ENCODE assay signal across 2 cellular contexts in genomic region chr11:125214466-125215204, GRCh38.
TF ChIP-seq lines count a peak whose summit lies in the region.

No MANE protein-coding gene starts in this region.

TF ChIP-seq in liver, 16 proteins besides CTCF, POLR2A, EP300 and RAD21:
- TF ChIP-seq NR2F2 (IDR thresholded peaks at IDR 0.05) = no peak
- peak; percentile 15 for TF ChIP-seq SP1 (IDR thresholded peaks at IDR 0.05)

TF ChIP-seq in HepG2, 621 proteins besides CTCF, POLR2A, EP300 and RAD21:
- TF ChIP-seq NFATC3 (CRISPR knock-in tag; IDR thresholded peaks at IDR 0.05) = no peak
- TF ChIP-seq ZNF33B (CRISPR knock-in tag; IDR thresholded peaks at IDR 0.05) = no peak
- no peak for TF ChIP-seq ZNF383 (CRISPR knock-in tag; IDR thresholded peaks at IDR 0.05; ENCODE audit: borderline replicate concordance)
- TF ChIP-seq, protein P1, sequence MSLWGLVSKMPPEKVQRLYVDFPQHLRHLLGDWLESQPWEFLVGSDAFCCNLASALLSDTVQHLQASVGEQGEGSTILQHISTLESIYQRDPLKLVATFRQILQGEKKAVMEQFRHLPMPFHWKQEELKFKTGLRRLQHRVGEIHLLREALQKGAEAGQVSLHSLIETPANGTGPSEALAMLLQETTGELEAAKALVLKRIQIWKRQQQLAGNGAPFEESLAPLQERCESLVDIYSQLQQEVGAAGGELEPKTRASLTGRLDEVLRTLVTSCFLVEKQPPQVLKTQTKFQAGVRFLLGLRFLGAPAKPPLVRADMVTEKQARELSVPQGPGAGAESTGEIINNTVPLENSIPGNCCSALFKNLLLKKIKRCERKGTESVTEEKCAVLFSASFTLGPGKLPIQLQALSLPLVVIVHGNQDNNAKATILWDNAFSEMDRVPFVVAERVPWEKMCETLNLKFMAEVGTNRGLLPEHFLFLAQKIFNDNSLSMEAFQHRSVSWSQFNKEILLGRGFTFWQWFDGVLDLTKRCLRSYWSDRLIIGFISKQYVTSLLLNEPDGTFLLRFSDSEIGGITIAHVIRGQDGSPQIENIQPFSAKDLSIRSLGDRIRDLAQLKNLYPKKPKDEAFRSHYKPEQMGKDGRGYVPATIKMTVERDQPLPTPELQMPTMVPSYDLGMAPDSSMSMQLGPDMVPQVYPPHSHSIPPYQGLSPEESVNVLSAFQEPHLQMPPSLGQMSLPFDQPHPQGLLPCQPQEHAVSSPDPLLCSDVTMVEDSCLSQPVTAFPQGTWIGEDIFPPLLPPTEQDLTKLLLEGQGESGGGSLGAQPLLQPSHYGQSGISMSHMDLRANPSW (CRISPR knock-in tag; IDR thresholded peaks at IDR 0.05; ENCODE audit: borderline replicate concordance) = no peak
- TF ChIP-seq RFXAP (CRISPR knock-in tag; IDR thresholded peaks at IDR 0.05; ENCODE audit: borderline replicate concordance) = no peak
- no peak for TF ChIP-seq ZNF350 (CRISPR knock-in tag; IDR thresholded peaks at IDR 0.05; ENCODE audit: borderline replicate concordance, low read depth)
- TF ChIP-seq, protein P2, sequence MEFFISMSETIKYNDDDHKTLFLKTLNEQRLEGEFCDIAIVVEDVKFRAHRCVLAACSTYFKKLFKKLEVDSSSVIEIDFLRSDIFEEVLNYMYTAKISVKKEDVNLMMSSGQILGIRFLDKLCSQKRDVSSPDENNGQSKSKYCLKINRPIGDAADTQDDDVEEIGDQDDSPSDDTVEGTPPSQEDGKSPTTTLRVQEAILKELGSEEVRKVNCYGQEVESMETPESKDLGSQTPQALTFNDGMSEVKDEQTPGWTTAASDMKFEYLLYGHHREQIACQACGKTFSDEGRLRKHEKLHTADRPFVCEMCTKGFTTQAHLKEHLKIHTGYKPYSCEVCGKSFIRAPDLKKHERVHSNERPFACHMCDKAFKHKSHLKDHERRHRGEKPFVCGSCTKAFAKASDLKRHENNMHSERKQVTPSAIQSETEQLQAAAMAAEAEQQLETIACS (CRISPR knock-in tag; IDR thresholded peaks at IDR 0.05) = no peak
- no peak for TF ChIP-seq ZNF749 (CRISPR knock-in tag; IDR thresholded peaks at IDR 0.05; ENCODE audit: borderline replicate concordance)
- TF ChIP-seq ZNF446 (CRISPR knock-in tag; IDR thresholded peaks at IDR 0.05) = no peak
- no peak for TF ChIP-seq ZC3H4 (CRISPR knock-in tag; IDR thresholded peaks at IDR 0.05; ENCODE audit: borderline replicate concordance)
- no peak for TF ChIP-seq ZBTB1 (CRISPR knock-in tag; IDR thresholded peaks at IDR 0.05; ENCODE audit: borderline replicate concordance)
- TF ChIP-seq SETDB1 (CRISPR knock-in tag; IDR thresholded peaks at IDR 0.05; ENCODE audit: borderline replicate concordance) = no peak
- TF ChIP-seq ZNF83 (CRISPR knock-in tag; IDR thresholded peaks at IDR 0.05; ENCODE audit: borderline replicate concordance) = no peak
- TF ChIP-seq, protein P3, sequence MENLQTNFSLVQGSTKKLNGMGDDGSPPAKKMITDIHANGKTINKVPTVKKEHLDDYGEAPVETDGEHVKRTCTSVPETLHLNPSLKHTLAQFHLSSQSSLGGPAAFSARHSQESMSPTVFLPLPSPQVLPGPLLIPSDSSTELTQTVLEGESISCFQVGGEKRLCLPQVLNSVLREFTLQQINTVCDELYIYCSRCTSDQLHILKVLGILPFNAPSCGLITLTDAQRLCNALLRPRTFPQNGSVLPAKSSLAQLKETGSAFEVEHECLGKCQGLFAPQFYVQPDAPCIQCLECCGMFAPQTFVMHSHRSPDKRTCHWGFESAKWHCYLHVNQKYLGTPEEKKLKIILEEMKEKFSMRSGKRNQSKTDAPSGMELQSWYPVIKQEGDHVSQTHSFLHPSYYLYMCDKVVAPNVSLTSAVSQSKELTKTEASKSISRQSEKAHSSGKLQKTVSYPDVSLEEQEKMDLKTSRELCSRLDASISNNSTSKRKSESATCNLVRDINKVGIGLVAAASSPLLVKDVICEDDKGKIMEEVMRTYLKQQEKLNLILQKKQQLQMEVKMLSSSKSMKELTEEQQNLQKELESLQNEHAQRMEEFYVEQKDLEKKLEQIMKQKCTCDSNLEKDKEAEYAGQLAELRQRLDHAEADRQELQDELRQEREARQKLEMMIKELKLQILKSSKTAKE (CRISPR knock-in tag; IDR thresholded peaks at IDR 0.05; ENCODE audit: borderline replicate concordance) = no peak
- no peak for TF ChIP-seq HMGA1 (CRISPR knock-in tag; conservative IDR thresholded peaks at IDR 0.05)
